13 cellular contexts compared by ENCODE assay signal in the genomic region with DNA sequence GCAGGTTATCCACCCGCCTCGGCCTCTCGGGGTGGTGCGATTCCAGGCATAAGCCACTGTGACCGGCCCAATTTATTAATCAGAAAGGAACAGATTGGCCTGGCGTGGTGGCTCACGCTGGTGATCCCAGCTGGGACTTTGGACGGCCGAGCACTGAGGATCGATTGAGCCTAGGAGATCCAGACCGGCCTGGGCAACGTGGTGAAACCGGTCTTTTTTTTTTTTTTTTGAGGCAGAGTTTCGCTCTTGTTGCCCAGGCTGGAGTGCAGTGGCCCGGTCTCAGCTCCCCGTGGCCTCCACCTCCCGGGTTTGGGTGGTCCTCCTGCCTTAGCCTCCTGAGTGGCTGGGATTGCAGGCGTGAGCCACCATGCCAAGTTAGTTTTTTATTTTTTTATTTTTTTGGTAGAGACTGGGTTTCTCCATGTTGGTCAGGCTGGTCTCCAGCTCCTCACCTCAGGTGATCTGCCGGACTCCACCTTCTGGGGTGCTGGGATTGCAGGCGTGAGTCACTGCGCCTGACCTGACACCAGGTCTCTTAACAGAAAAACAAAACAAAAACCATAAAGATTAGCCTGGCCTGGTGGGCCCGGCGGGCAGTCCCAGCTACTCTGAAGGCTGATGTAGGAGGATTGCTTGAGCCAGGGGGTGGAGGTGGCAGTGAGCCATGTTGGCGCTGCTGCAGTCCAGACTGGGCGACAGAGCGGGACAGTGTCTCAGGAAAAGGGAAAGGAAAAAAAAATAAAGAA. TPM values are rescaled to one million over a fixed set of nuclear protein-coding genes. Genes with fewer than 3 reads are reported as not detected.
DNase-seq lines count a peak whose midpoint lies in the region; ATAC-seq and TF ChIP-seq lines count a peak whose summit lies in the region.
"Not testable (repeated sequence)": the region's sequence is repeated elsewhere in the genome, so short reads cannot be mapped to it uniquely, and the experiment has no call there.
"Had no signal": no experiment of that assay in that cellular context is flagged by ENCODE, and none has a peak within 500 bp of the region (broad histone marks: within the 10 kb centered on the region; RNA-seq: fewer than 3 reads in every experiment).

No MANE protein-coding gene starts in this region.

- intact Hi-C loops in body of pancreas (cut with DNase I): not testable (repeated sequence)

- not testable (repeated sequence) for H3K27me3 ChIP-seq in RWPE2 (ENCODE audit: insufficient read depth, poor library complexity, severe bottlenecking); body of pancreas; endodermal cell (ENCODE audit: control insufficient read depth, insufficient read depth, low read length, poor library complexity, severe bottlenecking)

- not testable (repeated sequence) for H3K27ac ChIP-seq in RWPE2 (ENCODE audit: poor library complexity, severe bottlenecking); body of pancreas; endodermal cell (ENCODE audit: low read depth, low read length)

- not testable (repeated sequence) for H3K4me3 Mint-ChIP-seq in endodermal cell

- 89 to 90% methylated on average over 26 of the region's 26 CpGs for WGBS in body of pancreas, 2 donors
- WGBS in endodermal cell (ENCODE audit: insufficient coverage in 1 of 2, insufficient read length in 1 of 2), 2 experiments: 96 to 98% methylated on average over 14 to 25 of the region's 26 CpGs

- H3K4me1 Mint-ChIP-seq in endodermal cell: not testable (repeated sequence)

- H3K36me3 ChIP-seq in RWPE2 (ENCODE audit: low read depth); body of pancreas (replicated peaks in 1 of 2; ENCODE audit: insufficient read depth in 1 of 2, low read depth in 2 of 2); endodermal cell (ENCODE audit: control insufficient read depth, insufficient read depth, low read length): not testable (repeated sequence)

- H3K4me1 ChIP-seq in RWPE2 (ENCODE audit: insufficient read depth, poor library complexity, severe bottlenecking); body of pancreas; endodermal cell (ENCODE audit: control insufficient read depth, insufficient read depth, low read length): not testable (repeated sequence)

- ATAC-seq in RWPE2 (ENCODE audit: low read depth): not testable (repeated sequence)
- ATAC-seq in body of pancreas (peak; percentile 33), left lobe of liver (peak; percentile 92)

- not testable (repeated sequence) for H3K9ac ChIP-seq in endodermal cell (ENCODE audit: extremely low read depth, low read length, poor library complexity, severe bottlenecking)

- not testable (repeated sequence) for H3K36me3 Mint-ChIP-seq in endodermal cell (ENCODE audit: low read depth)

- not testable (repeated sequence) for H3K27ac Mint-ChIP-seq in endodermal cell

- H3K9me3 ChIP-seq in RWPE2 (ENCODE audit: severe bottlenecking); body of pancreas; endodermal cell (ENCODE audit: control insufficient read depth, low read length): not testable (repeated sequence)

- H3K4me3 ChIP-seq in RWPE2 (ENCODE audit: severe bottlenecking); body of pancreas; endodermal cell (ENCODE audit: low read length): not testable (repeated sequence)

- H3K9me3 Mint-ChIP-seq in endodermal cell: not testable (repeated sequence)

- not testable (repeated sequence) for TF ChIP-seq CTCF in RWPE2 (IDR thresholded peaks at IDR 0.05; ENCODE audit: poor library complexity, severe bottlenecking); body of pancreas (IDR thresholded peaks at IDR 0.05); endodermal cell (conservative IDR thresholded peaks at IDR 0.05)

- H3K27me3 Mint-ChIP-seq in endodermal cell (ENCODE audit: insufficient read depth): not testable (repeated sequence)

- TF ChIP-seq POLR2A in body of pancreas (IDR thresholded peaks at IDR 0.05): not testable (repeated sequence)

- DNase-seq in Ammon's horn (ENCODE audit: low spot score) (peak; percentile 7), RWPE2 (ENCODE audit: low spot score) (peak; percentile 39), endodermal cell (peak; percentile 25), left lobe of liver (ENCODE audit: low spot score) (peak; percentile 90), medulla oblongata (ENCODE audit: extremely low spot score) (peak; percentile 2), superior temporal gyrus (ENCODE audit: extremely low spot score) (peak; percentile 7)
- DNase-seq in body of pancreas: not testable (repeated sequence)

RNA-seq across cellular contexts. Expression of gene GOLGA8M, which starts 18.0 kb away (rescaled TPM):
- total RNA-seq in body of pancreas (not detected), endodermal cell (under 1 TPM in 1 of 2 donors, not detected in 1; 0.86 TPM), left lobe of liver (6.8 TPM)
- not detected for polyA plus RNA-seq in endodermal cell (2013, experiment 1 of 2)
- 0.21 TPM for polyA plus RNA-seq in endodermal cell (2013, experiment 2 of 2)
- total RNA-seq: Daoy, GM23338, H7, HT1080 had no signal
- polyA plus RNA-seq: CD14-positive monocyte; CD4-positive, alpha-beta memory T cell; GM23338 had no signal
